Comparison of ENCODE assay signal across 1 cellular context in the genomic region with DNA sequence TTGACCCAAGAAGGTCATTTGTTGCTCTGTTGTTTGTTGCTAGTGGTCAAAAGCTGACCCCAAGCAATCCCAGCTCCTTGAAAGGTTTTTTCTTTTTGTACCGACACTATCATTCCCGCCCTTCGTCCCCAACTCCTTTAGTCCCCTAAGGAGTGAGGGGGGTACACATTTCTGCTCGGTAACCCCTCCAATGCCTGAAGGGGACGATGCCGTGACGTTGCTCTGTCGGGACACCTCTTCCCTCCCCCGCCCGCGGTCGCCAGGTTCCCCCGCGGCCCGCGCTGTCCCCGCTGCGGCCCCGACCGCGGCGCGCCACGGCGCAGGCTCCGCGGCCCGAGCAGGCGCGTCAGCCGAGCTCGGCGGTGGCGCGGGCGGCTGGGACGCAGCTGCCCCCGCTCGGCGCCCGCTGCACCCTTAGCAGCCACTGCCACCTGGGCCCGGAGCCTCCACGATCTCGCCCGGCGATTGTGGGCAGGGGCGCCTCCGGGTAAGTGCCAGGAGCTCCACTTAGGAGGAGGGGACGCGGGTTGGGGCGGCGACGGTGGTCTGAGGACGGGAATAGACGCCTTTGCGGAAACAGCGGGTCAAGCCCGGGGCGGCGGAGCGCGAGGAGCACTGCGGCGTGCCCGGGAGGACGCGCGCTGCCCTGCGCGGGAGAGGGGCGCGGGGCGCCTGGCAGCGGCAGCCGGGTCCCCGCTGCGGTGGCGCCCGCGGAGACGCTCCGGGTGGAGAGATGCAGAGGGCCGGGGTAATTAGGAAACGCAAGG.
TF ChIP-seq lines count a peak whose summit lies in the region.

A gene (plus strand): TSS at position 340 of the 767 bp plus-strand sequence. CDS start 1,875 bp downstream, outside the sequence.

TF ChIP-seq in HEK293, 187 proteins besides CTCF, POLR2A, EP300 and RAD21 (continued from another document):
- TF ChIP-seq, protein P1, sequence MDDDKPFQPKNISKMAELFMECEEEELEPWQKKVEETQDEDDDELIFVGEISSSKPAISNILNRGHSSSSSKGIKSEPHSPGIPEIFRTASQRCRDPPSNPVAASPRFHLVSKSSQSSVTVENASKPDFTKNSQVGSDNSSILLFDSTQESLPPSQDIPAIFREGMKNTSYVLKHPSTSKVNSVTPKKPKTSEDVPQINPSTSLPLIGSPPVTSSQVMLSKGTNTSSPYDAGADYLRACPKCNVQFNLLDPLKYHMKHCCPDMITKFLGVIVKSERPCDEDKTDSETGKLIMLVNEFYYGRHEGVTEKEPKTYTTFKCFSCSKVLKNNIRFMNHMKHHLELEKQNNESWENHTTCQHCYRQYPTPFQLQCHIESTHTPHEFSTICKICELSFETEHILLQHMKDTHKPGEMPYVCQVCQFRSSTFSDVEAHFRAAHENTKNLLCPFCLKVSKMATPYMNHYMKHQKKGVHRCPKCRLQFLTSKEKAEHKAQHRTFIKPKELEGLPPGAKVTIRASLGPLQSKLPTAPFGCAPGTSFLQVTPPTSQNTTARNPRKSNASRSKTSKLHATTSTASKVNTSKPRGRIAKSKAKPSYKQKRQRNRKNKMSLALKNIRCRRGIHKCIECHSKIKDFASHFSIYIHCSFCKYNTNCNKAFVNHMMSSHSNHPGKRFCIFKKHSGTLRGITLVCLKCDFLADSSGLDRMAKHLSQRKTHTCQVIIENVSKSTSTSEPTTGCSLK (tag by site-specific recombination; IDR thresholded peaks at IDR 0.05), result no peak
- TF ChIP-seq, protein P2, sequence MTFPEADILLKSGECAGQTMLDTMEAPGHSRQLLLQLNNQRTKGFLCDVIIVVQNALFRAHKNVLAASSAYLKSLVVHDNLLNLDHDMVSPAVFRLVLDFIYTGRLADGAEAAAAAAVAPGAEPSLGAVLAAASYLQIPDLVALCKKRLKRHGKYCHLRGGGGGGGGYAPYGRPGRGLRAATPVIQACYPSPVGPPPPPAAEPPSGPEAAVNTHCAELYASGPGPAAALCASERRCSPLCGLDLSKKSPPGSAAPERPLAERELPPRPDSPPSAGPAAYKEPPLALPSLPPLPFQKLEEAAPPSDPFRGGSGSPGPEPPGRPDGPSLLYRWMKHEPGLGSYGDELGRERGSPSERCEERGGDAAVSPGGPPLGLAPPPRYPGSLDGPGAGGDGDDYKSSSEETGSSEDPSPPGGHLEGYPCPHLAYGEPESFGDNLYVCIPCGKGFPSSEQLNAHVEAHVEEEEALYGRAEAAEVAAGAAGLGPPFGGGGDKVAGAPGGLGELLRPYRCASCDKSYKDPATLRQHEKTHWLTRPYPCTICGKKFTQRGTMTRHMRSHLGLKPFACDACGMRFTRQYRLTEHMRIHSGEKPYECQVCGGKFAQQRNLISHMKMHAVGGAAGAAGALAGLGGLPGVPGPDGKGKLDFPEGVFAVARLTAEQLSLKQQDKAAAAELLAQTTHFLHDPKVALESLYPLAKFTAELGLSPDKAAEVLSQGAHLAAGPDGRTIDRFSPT (tag by site-specific recombination; IDR thresholded peaks at IDR 0.05), result peak; percentile 38; the same call in 1 of the 2 replicates
- TF ChIP-seq, protein P3, sequence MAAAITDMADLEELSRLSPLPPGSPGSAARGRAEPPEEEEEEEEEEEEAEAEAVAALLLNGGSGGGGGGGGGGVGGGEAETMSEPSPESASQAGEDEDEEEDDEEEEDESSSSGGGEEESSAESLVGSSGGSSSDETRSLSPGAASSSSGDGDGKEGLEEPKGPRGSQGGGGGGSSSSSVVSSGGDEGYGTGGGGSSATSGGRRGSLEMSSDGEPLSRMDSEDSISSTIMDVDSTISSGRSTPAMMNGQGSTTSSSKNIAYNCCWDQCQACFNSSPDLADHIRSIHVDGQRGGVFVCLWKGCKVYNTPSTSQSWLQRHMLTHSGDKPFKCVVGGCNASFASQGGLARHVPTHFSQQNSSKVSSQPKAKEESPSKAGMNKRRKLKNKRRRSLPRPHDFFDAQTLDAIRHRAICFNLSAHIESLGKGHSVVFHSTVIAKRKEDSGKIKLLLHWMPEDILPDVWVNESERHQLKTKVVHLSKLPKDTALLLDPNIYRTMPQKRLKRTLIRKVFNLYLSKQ (tag by site-specific recombination; IDR thresholded peaks at IDR 0.05; ENCODE audit: borderline replicate concordance), result no peak
- TF ChIP-seq KLF9 (tag by site-specific recombination; IDR thresholded peaks at IDR 0.05; ENCODE audit: low read depth), result no peak
- TF ChIP-seq, protein P4, sequence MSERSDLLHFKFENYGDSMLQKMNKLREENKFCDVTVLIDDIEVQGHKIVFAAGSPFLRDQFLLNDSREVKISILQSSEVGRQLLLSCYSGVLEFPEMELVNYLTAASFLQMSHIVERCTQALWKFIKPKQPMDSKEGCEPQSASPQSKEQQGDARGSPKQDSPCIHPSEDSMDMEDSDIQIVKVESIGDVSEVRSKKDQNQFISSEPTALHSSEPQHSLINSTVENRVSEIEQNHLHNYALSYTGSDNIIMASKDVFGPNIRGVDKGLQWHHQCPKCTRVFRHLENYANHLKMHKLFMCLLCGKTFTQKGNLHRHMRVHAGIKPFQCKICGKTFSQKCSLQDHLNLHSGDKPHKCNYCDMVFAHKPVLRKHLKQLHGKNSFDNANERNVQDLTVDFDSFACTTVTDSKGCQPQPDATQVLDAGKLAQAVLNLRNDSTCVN (tag by site-specific recombination; optimal IDR thresholded peaks at IDR 0.05), result peak; percentile 90
- TF ChIP-seq KLF1 (tag by site-specific recombination; IDR thresholded peaks at IDR 0.05), result no peak
- TF ChIP-seq ZBTB8A (tag by site-specific recombination; IDR thresholded peaks at IDR 0.05), result peak; percentile 75
- no peak for TF ChIP-seq ZNF529 (tag by site-specific recombination; IDR thresholded peaks at IDR 0.05; ENCODE audit: insufficient replicate concordance)
- no peak for TF ChIP-seq ZNF600 (tag by site-specific recombination; IDR thresholded peaks at IDR 0.05)
- peak; percentile 9; the same call in 1 of the 2 replicates for TF ChIP-seq ZXDB (tag by site-specific recombination; IDR thresholded peaks at IDR 0.05)
- no peak for TF ChIP-seq ZNF404 (tag by site-specific recombination; IDR thresholded peaks at IDR 0.05)
- TF ChIP-seq ZNF335 (tag by site-specific recombination; conservative IDR thresholded peaks at IDR 0.05), result peak; percentile 59; the same call in 1 of the 2 replicates
- no peak for TF ChIP-seq ZNF621 (tag by site-specific recombination; IDR thresholded peaks at IDR 0.05)
- no peak for TF ChIP-seq ZNF670 (tag by site-specific recombination; IDR thresholded peaks at IDR 0.05; ENCODE audit: low read depth)
- 0 out of 2 replicates have a peak, but pooled peaks have one; percentile 34 for TF ChIP-seq ZNF341 (tag by site-specific recombination; IDR thresholded peaks at IDR 0.05; ENCODE audit: low read depth)
- TF ChIP-seq ZNF132 (tag by site-specific recombination; IDR thresholded peaks at IDR 0.05; ENCODE audit: borderline replicate concordance), result no peak
- TF ChIP-seq, protein P5, sequence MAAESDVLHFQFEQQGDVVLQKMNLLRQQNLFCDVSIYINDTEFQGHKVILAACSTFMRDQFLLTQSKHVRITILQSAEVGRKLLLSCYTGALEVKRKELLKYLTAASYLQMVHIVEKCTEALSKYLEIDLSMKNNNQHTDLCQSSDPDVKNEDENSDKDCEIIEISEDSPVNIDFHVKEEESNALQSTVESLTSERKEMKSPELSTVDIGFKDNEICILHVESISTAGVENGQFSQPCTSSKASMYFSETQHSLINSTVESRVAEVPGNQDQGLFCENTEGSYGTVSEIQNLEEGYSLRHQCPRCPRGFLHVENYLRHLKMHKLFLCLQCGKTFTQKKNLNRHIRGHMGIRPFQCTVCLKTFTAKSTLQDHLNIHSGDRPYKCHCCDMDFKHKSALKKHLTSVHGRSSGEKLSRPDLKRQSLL (tag by site-specific recombination; IDR thresholded peaks at IDR 0.05), result no peak
- TF ChIP-seq, protein P6, sequence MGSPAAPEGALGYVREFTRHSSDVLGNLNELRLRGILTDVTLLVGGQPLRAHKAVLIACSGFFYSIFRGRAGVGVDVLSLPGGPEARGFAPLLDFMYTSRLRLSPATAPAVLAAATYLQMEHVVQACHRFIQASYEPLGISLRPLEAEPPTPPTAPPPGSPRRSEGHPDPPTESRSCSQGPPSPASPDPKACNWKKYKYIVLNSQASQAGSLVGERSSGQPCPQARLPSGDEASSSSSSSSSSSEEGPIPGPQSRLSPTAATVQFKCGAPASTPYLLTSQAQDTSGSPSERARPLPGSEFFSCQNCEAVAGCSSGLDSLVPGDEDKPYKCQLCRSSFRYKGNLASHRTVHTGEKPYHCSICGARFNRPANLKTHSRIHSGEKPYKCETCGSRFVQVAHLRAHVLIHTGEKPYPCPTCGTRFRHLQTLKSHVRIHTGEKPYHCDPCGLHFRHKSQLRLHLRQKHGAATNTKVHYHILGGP (tag by site-specific recombination; IDR thresholded peaks at IDR 0.05), result no peak
- TF ChIP-seq, protein P7, sequence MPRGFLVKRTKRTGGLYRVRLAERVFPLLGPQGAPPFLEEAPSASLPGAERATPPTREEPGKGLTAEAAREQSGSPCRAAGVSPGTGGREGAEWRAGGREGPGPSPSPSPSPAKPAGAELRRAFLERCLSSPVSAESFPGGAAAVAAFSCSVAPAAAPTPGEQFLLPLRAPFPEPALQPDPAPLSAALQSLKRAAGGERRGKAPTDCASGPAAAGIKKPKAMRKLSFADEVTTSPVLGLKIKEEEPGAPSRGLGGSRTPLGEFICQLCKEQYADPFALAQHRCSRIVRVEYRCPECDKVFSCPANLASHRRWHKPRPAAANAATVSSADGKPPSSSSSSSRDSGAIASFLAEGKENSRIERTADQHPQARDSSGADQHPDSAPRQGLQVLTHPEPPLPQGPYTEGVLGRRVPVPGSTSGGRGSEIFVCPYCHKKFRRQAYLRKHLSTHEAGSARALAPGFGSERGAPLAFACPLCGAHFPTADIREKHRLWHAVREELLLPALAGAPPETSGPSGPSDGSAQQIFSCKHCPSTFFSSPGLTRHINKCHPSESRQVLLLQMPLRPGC (tag by site-specific recombination; IDR thresholded peaks at IDR 0.05), result no peak
- peak; percentile 44; the same call in 1 of the 2 replicates for TF ChIP-seq ZSCAN30 (tag by site-specific recombination; IDR thresholded peaks at IDR 0.05)
